ENCODE assay signal across 8 cellular contexts in the genomic region with DNA sequence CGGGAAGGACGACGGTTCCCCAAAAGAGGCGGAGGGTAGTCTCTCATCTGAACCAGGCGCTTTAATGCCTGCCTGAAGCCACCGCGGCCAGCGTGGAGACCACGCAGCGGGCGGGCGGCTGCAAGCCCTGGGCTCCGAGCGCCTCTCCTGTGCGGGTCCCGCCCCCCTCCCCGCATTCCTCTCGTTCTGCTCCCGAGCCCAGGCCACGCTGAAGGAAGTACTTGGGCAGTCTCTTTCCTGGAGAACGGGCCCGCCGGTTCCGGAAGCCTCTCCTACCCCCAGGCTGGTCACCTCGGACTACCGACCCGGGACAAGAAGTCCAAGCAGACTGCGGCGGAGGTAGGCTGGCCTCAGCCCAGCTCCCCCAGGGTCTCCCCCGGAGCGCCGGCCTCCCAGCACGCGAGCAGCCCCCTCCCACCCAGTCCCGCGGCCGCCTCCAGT. TPM values are rescaled to one million over a fixed set of nuclear protein-coding genes. Genes with fewer than 3 reads are reported as not detected.
DNase-seq lines count a peak whose midpoint lies in the region; ATAC-seq and TF ChIP-seq lines count a peak whose summit lies in the region.

No MANE protein-coding gene starts in this region.

- H2BK120ac ChIP-seq in mesendoderm (ENCODE audit: low read depth, low read length) = no peak overlapping the region

- H3K4me3 ChIP-seq in SK-N-MC (peak overlapping the region; percentile 85), mesendoderm (ENCODE audit: low read length) (peak overlapping the region; percentile 76)

- H3K36me3 ChIP-seq in SK-N-MC (ENCODE audit: insufficient read depth, low read length) (no peaks in the 10 kb centered on the region), mesendoderm (ENCODE audit: control insufficient read depth, insufficient read depth, low read length) (no peaks in the 10 kb centered on the region)

- peak; percentile 10 for ATAC-seq in HG02938 (IDR thresholded peaks at IDR 0.05; ENCODE audit: unreplicated experiment)

- H3K23ac ChIP-seq in mesendoderm (ENCODE audit: low read length) = no peak overlapping the region

- H3K79me2 ChIP-seq in mesendoderm (ENCODE audit: control insufficient read depth, insufficient read depth, low read length) = no peaks in the 10 kb centered on the region

- peak overlapping the region; percentile 25 for H3K18ac ChIP-seq in mesendoderm (ENCODE audit: low read length)

- H3K79me1 ChIP-seq in mesendoderm (ENCODE audit: low read length) = no peaks in the 10 kb centered on the region

- peak overlapping the region; percentile 87 for H3K27ac ChIP-seq in 22Rv1
- no peak overlapping the region for H3K27ac ChIP-seq in SK-N-MC
- peak overlapping the region; percentile 83 for H3K27ac ChIP-seq in epithelial cell of prostate
- peak overlapping the region; percentile 61 for H3K27ac ChIP-seq in mesendoderm (ENCODE audit: low read depth, low read length)

- no peak overlapping the region for H2BK5ac ChIP-seq in mesendoderm (ENCODE audit: low read length)

- no CpG with 5 or more reads among the region's 37 CpGs for WGBS in mesendoderm (ENCODE audit: extremely low coverage, insufficient coverage, low lambda C conversion rate)

- no peaks in the 10 kb centered on the region for H3K4me1 ChIP-seq in mesendoderm (ENCODE audit: control insufficient read depth, low read depth, low read length)

- no peak overlapping the region for H4K5ac ChIP-seq in mesendoderm (ENCODE audit: low read length)

- peak; percentile 80 for DNase-seq in GM03348 (ENCODE audit: low spot score)
- no peak for DNase-seq in SK-N-MC (ENCODE audit: low read depth, low spot score)
- no peak for DNase-seq in epithelial cell of prostate (ENCODE audit: low read depth, low spot score)
- DNase-seq in mesendoderm = peak; percentile 74
- peak; percentile 63 for DNase-seq in ureter (ENCODE audit: low spot score)
- DNase-seq in NCI-H2029 (lab: John Stamatoyannopoulos, UW) = no peak

- no peak overlapping the region for H2BK15ac ChIP-seq in mesendoderm (replicated peaks; ENCODE audit: low read depth)

- H3K4ac ChIP-seq in mesendoderm (ENCODE audit: low read depth, low read length) = no peak overlapping the region

- no peak overlapping the region for H2AK5ac ChIP-seq in mesendoderm (ENCODE audit: low read length)

- H3K4me2 ChIP-seq in mesendoderm (ENCODE audit: low read length) = peak overlapping the region; percentile 68

- peak overlapping the region; percentile 94 for H3K56ac ChIP-seq in mesendoderm (ENCODE audit: low read length)

- no peaks in the 10 kb centered on the region for H3K27me3 ChIP-seq in mesendoderm (ENCODE audit: insufficient read depth, low read length, poor library complexity)

- no peak for TF ChIP-seq CTCF in 22Rv1 (IDR thresholded peaks at IDR 0.05)

- H4K8ac ChIP-seq in mesendoderm (ENCODE audit: low read depth, low read length) = peak overlapping the region; percentile 58

- no peaks in the 10 kb centered on the region for H3K9me3 ChIP-seq in SK-N-MC (ENCODE audit: low read depth, low read length)

- H3K9ac ChIP-seq in SK-N-MC (ENCODE audit: insufficient read length) (no peak overlapping the region), mesendoderm (ENCODE audit: low read length) (peak overlapping the region; percentile 84)

RNA-seq across cellular contexts. Expression of a gene that starts 0.6 kb away (rescaled TPM):
- polyA plus RNA-seq in mesendoderm (2013, experiment 1 of 2) = 6.2 TPM
- polyA plus RNA-seq in mesendoderm (2013, experiment 2 of 2) = 5.8 TPM
- total RNA-seq in ureter = 39.2 TPM

RNA-seq across cellular contexts. Expression of a gene that starts 53.1 kb away (rescaled TPM):
- polyA plus RNA-seq in mesendoderm (2013, experiment 1 of 2) = 0.25 TPM
- polyA plus RNA-seq in mesendoderm (2013, experiment 2 of 2) = 0.14 TPM
- 10.6 TPM for total RNA-seq in ureter

Comparison
In these comparisons a context has a peak if more than half of its experiments do, and no peak if none do; other contexts are left out.
1. DNase-seq: peak in GM03348 (single experiment), mesendoderm (single experiment) and ureter (single experiment); none in SK-N-MC (single experiment), epithelial cell of prostate (single experiment) and NCI-H2029 (single experiment).